Comparison of ENCODE assay signal across 36 cellular contexts in the genomic region with DNA sequence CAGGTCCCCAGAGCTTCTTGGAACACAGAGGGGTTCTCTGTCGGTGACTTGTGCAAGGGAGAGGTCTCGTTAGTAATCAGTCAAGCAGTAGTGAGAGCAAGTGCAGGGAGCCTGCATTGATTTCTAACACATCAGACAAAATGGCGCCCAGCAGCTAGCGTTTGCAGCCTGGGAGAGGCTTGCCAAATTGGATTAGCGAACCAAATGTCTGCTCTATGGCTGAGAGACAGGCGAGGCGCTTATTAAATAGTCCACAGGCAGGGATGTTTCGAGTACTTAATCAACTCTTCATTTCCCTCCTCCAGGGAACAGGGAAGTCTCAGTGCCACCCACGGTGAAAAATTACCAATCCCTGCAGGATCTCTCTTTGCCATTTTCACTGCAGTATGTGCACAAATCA.
DNase-seq lines count a peak whose midpoint lies in the region; ATAC-seq, FAIRE-seq and TF ChIP-seq lines count a peak whose summit lies in the region.
"Had no signal": no experiment of that assay in that cellular context is flagged by ENCODE, and none has a peak within 500 bp of the region (broad histone marks: within the 10 kb centered on the region; RNA-seq: fewer than 3 reads in every experiment).

No MANE protein-coding gene starts in this region.

- H3K79me2 ChIP-seq in neural progenitor cell (ENCODE audit: low read depth) = no peaks in the 10 kb centered on the region

- peaks cover 4% of the 10 kb centered on the region for H3K36me3 Mint-ChIP-seq in brain
- peaks cover 4% of the 10 kb centered on the region for H3K36me3 Mint-ChIP-seq in neural progenitor cell
- H3K36me3 Mint-ChIP-seq in activated T-cell treated with anti-CD3 and anti-CD28 coated beads, Interleukin-2, amount 50 U/mL, for 4 hours (ENCODE audit: insufficient read depth) = no peaks in the 10 kb centered on the region
- H3K36me3 Mint-ChIP-seq: activated CD4-positive, alpha-beta memory T cell treated with anti-CD3 and anti-CD28 coated beads for 36 hours; activated naive CD4-positive, alpha-beta T cell treated with anti-CD3 and anti-CD28 coated beads, Interleukin-2, amount 50 U/mL, for 72 hours had no signal

- no peaks in the 10 kb centered on the region for H3K27me3 ChIP-seq in neural progenitor cell
- H3K27me3 ChIP-seq: BLaER1, SJCRH30 had no signal

- H3F3A ChIP-seq in neural progenitor cell (ENCODE audit: low read depth) = peaks cover 22% of the 10 kb centered on the region

- H3K9me3 ChIP-seq in neural progenitor cell (ENCODE audit: low read depth) = no peaks in the 10 kb centered on the region
- H3K9me3 ChIP-seq: SJCRH30, tibial artery had no signal

- H2AFZ ChIP-seq in neural progenitor cell (replicated peaks) = peak overlapping the region; percentile 45

- no peaks in the 10 kb centered on the region for H4K20me1 ChIP-seq in neural progenitor cell (ENCODE audit: low read depth)
- H4K20me1 ChIP-seq: BLaER1 had no signal

- H3K9me3 Mint-ChIP-seq in brain = peaks cover 0 to 12% (median 8%) of the 10 kb centered on the region in 5 experiments
- H3K9me3 Mint-ChIP-seq in neural progenitor cell = peaks cover 12% of the 10 kb centered on the region
- H3K9me3 Mint-ChIP-seq in activated T-cell treated with anti-CD3 and anti-CD28 coated beads, Interleukin-2, amount 50 U/mL, for 4 hours = no peaks in the 10 kb centered on the region
- H3K9me3 Mint-ChIP-seq: activated CD4-positive, alpha-beta memory T cell treated with anti-CD3 and anti-CD28 coated beads for 36 hours; activated naive CD4-positive, alpha-beta T cell treated with anti-CD3 and anti-CD28 coated beads, Interleukin-2, amount 50 U/mL, for 72 hours; activated T-helper 17 cell treated with anti-CD3 and anti-CD28 coated beads, Interleukin-2, amount 50 U/mL, for 72 hours had no signal

- H3K4me3 ChIP-seq in neural progenitor cell = no peak overlapping the region
- H3K4me3 ChIP-seq: BLaER1, SJCRH30, tibial artery had no signal

- no peak overlapping the region for H3K9ac ChIP-seq in neural progenitor cell
- H3K9ac ChIP-seq: BLaER1 had no signal

- no peaks in the 10 kb centered on the region for H3K36me3 ChIP-seq in neural progenitor cell
- H3K36me3 ChIP-seq: BLaER1, SJCRH30, tibial artery had no signal

- no peak overlapping the region for H3K27ac ChIP-seq in neural progenitor cell
- H3K27ac ChIP-seq: BLaER1, SJCRH30, tibial artery had no signal

- ATAC-seq in activated T-cell treated with anti-CD3 and anti-CD28 coated beads, Interleukin-2, amount 50 U/mL, for 4 hours = no peak
- ATAC-seq: activated naive CD4-positive, alpha-beta T cell treated with anti-CD3 and anti-CD28 coated beads, Interleukin-2, amount 50 U/mL, for 72 hours; activated T-helper 17 cell treated with anti-CD3 and anti-CD28 coated beads, Interleukin-2, amount 50 U/mL, for 72 hours; stimulated activated naive CD8-positive, alpha-beta T cell treated with anti-CD3 and anti-CD28 coated beads, Interleukin-15, amount 100 ng/mL, for 72 hours had no signal

- H3K27me3 Mint-ChIP-seq in brain (peaks cover 11% of the 10 kb centered on the region), neural progenitor cell (ENCODE audit: insufficient read depth, low read depth) (peaks cover 14% of the 10 kb centered on the region)
- no peaks in the 10 kb centered on the region for H3K27me3 Mint-ChIP-seq in activated T-cell treated with anti-CD3 and anti-CD28 coated beads, Interleukin-2, amount 50 U/mL, for 4 hours (ENCODE audit: low read depth)

- no peak overlapping the region for H3K4me2 ChIP-seq in neural progenitor cell
- H3K4me2 ChIP-seq: BLaER1 had no signal

- H3K27ac Mint-ChIP-seq in brain = peak overlapping the region in 4 of 5 experiments; percentile 77 to 97 (median 84)
- H3K27ac Mint-ChIP-seq in neural progenitor cell = peak overlapping the region; percentile 66
- H3K27ac Mint-ChIP-seq: activated CD4-positive, alpha-beta memory T cell treated with anti-CD3 and anti-CD28 coated beads for 36 hours; activated T-helper 17 cell treated with anti-CD3 and anti-CD28 coated beads, Interleukin-2, amount 50 U/mL, for 72 hours; stimulated activated naive CD8-positive, alpha-beta T cell treated with anti-CD3 and anti-CD28 coated beads, Interleukin-15, amount 100 ng/mL, for 72 hours had no signal

- FAIRE-seq in HTR-8/SVneo (lab: Jason Lieb, UNC) = no peak
- FAIRE-seq: endometrium, frontal cortex, G401.6, GM19239, small intestine, TTC549 had no signal

- peaks cover 24% of the 10 kb centered on the region for H3K4me1 Mint-ChIP-seq in brain
- H3K4me1 Mint-ChIP-seq in neural progenitor cell = peaks cover 38% of the 10 kb centered on the region
- peaks cover 2% of the 10 kb centered on the region for H3K4me1 Mint-ChIP-seq in activated T-cell treated with anti-CD3 and anti-CD28 coated beads, Interleukin-2, amount 50 U/mL, for 4 hours (ENCODE audit: low read depth)
- H3K4me1 Mint-ChIP-seq: activated T-helper 17 cell treated with anti-CD3 and anti-CD28 coated beads, Interleukin-2, amount 50 U/mL, for 72 hours had no signal

- DNase-seq in Ammon's horn (ENCODE audit: low spot score) = peak; percentile 57
- DNase-seq in NCI-H524 treated with DMSO at 0.1 percent for 48 hours (lab: John Stamatoyannopoulos, UW) = peak; percentile 52
- peak; percentile 51 for DNase-seq in neural progenitor cell (ENCODE audit: low spot score)
- no peak for DNase-seq in HTR-8/SVneo (ENCODE audit: insufficient read length, low spot score)
- DNase-seq in activated T-cell treated with anti-CD3 and anti-CD28 coated beads, Interleukin-2, amount 50 U/mL, for 4 hours = no peak
- no peak for DNase-seq in activated naive CD4-positive, alpha-beta T cell treated with Interleukin-2 at 50 U/mL for 16 hours
- no peak for DNase-seq in LoVo (ENCODE audit: low spot score)
- DNase-seq: ACHN; activated CD4-positive, alpha-beta memory T cell treated with anti-CD3 and anti-CD28 coated beads for 36 hours; activated CD4-positive, CD25-positive, alpha-beta regulatory T cell treated with anti-CD3 and anti-CD28 coated beads, Interleukin-2, amount 50 U/mL, for 72 hours; activated CD8-positive, alpha-beta memory T cell treated with anti-CD3 and anti-CD28 coated beads, Interleukin-2, amount 50 U/mL, for 4 hours; aorta; central memory CD4-positive, alpha-beta T cell; DMS53; immature natural killer cell; KG1; MM.1S; NCI-H1417; NCI-H510A treated with DMSO at 0.1 percent for 48 hours; occipital lobe; SJCRH30; small intestine; stimulated activated CD4-positive, alpha-beta T cell treated with anti-CD3 and anti-CD28 coated beads, Interleukin-1b, Interleukin-23, amount 100 ng/mL, for 48 hours; stimulated activated CD8-positive, alpha-beta memory T cell treated with anti-CD3 and anti-CD28 coated beads, Interleukin-4, amount 100 ng/mL, for 48 hours; stimulated activated naive CD8-positive, alpha-beta T cell treated with anti-CD3 and anti-CD28 coated beads, Interleukin-15, amount 100 ng/mL, for 72 hours; T-helper 1 cell; tibial artery had no signal

- no peak for TF ChIP-seq CTCF in brain (conservative IDR thresholded peaks at IDR 0.05)
- no peak for TF ChIP-seq CTCF in neural progenitor cell (IDR thresholded peaks at IDR 0.05)

- H3K4me3 Mint-ChIP-seq in brain (peak overlapping the region in 2 of 5 experiments; percentile 20 to 64), neural progenitor cell (no peak overlapping the region)
- no peak overlapping the region for H3K4me3 Mint-ChIP-seq in activated T-cell treated with anti-CD3 and anti-CD28 coated beads, Interleukin-2, amount 50 U/mL, for 4 hours
- H3K4me3 Mint-ChIP-seq: activated CD4-positive, alpha-beta memory T cell treated with anti-CD3 and anti-CD28 coated beads for 36 hours; activated T-helper 17 cell treated with anti-CD3 and anti-CD28 coated beads, Interleukin-2, amount 50 U/mL, for 72 hours; immature natural killer cell; stimulated activated naive CD8-positive, alpha-beta T cell treated with anti-CD3 and anti-CD28 coated beads, Interleukin-15, amount 100 ng/mL, for 72 hours had no signal

- peaks cover 39% of the 10 kb centered on the region for H3K4me1 ChIP-seq in neural progenitor cell
- H3K4me1 ChIP-seq: SJCRH30, tibial artery had no signal

Comparison
In these comparisons a context has a peak if more than half of its experiments do, and no peak if none do; other contexts are left out.
1. DNase-seq: peak in Ammon's horn (single experiment), NCI-H524 treated with DMSO at 0.1 percent for 48 hours (single experiment) and neural progenitor cell (single experiment); none in HTR-8/SVneo (single experiment), activated T-cell treated with anti-CD3 and anti-CD28 coated beads, Interleukin-2, amount 50 U/mL, for 4 hours (single experiment), activated naive CD4-positive, alpha-beta T cell treated with Interleukin-2 at 50 U/mL for 16 hours (single experiment) and LoVo (single experiment).